ENCODE assay signal across 11 cellular contexts in the genomic region with DNA sequence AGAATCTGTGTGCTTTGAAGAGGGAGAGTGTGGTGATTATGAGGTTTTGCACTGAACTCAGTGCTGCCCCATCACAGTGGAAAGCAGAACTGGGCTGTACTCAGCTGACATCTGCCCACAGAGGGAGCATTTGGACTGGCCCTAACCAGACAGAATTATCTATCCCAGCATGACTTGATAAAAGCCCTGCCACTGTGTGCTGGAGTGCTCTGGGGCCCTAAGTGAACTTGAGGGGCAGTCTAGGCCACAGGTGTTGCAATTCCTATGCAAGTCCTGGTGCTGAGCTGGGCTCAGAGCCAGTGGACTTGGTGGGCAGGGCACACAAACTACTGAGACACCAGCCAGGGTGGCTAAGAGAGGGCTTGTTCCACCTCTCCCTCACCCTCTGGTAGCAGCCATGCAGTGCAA.
A peak's percentile ranks its signal among the peaks of the same experiment; 100 is the strongest.
DNase-seq lines count a peak whose midpoint lies in the region; ATAC-seq and TF ChIP-seq lines count a peak whose summit lies in the region.
"Had no signal": no experiment of that assay in that cellular context is flagged by ENCODE, and none has a peak within 500 bp of the region (broad histone marks: within the 10 kb centered on the region; RNA-seq: fewer than 3 reads in every experiment).

No MANE protein-coding gene starts in this region.

- H3K4me1 ChIP-seq in hepatocyte (ENCODE audit: insufficient read depth) (peaks cover 2% of the 10 kb centered on the region), thyroid gland (peaks cover 0 to 2% of the 10 kb centered on the region in 2 donors)

- H3K9me3 ChIP-seq in hepatocyte (ENCODE audit: low read depth) (no peaks in the 10 kb centered on the region), thyroid gland (no peaks in the 10 kb centered on the region)
- H3K9me3 ChIP-seq: SJCRH30 had no signal

- TF ChIP-seq CTCF in hepatocyte (IDR thresholded peaks at IDR 0.05; ENCODE audit: poor library complexity) (peak; percentile 21), thyroid gland (IDR thresholded peaks at IDR 0.05) (no peak)

- H3K4me2 ChIP-seq in hepatocyte, result no peak overlapping the region

- no peaks in the 10 kb centered on the region for H3K79me2 ChIP-seq in hepatocyte

- DNase-seq in Right ventricle myocardium superior (no peak), left cardiac atrium (no peak), UCSD-AML1 (lab: John Stamatoyannopoulos, UW; ENCODE audit: unreplicated experiment) (peak; percentile 29), hepatocyte (ENCODE audit: low spot score) (peak; percentile 51), thyroid gland (peak; percentile 37 to 52), GF-D8 (lab: John Stamatoyannopoulos, UW) (no peak)
- DNase-seq: activated CD4-positive, alpha-beta T cell treated with anti-CD3 and anti-CD28 coated beads, Interleukin-2, amount 10 ng/mL, durations not matched to agents 24 days and 14 days; activated gamma-delta T cell had no signal

- H3K36me3 ChIP-seq in hepatocyte (replicated peaks; ENCODE audit: insufficient read depth, low read depth) (no peaks in the 10 kb centered on the region), thyroid gland (no peaks in the 10 kb centered on the region)
- H3K36me3 ChIP-seq: SJCRH30 had no signal

- H3K4me3 ChIP-seq in hepatocyte (no peak overlapping the region), thyroid gland (replicated peaks in 1 of 3) (no peak overlapping the region)
- H3K4me3 ChIP-seq: SJCRH30 had no signal

- no peak overlapping the region for H3K27ac ChIP-seq in hepatocyte
- no peak overlapping the region for H3K27ac ChIP-seq in thyroid gland
- H3K27ac ChIP-seq: SJCRH30 had no signal

- no peaks in the 10 kb centered on the region for H4K20me1 ChIP-seq in hepatocyte (ENCODE audit: insufficient read depth, poor library complexity, severe bottlenecking)

- ATAC-seq in Right ventricle myocardium superior (ENCODE audit: poor library complexity), result peak; percentile 69
- no peak for ATAC-seq in left cardiac atrium
- ATAC-seq in GM21737 (IDR thresholded peaks at IDR 0.05; ENCODE audit: unreplicated experiment), result no peak
- ATAC-seq in GM18858 (IDR thresholded peaks at IDR 0.05; ENCODE audit: unreplicated experiment), result no peak

- H2AFZ ChIP-seq in hepatocyte, result no peak overlapping the region

- intact Hi-C loops in Right ventricle myocardium superior (cut with DNase I), result no loop called here
- intact Hi-C loops in left cardiac atrium (cut with DNase I), result no loop called here
- intact Hi-C loops in thyroid gland (cut with DNase I), result no loop called here

- H3K9me2 ChIP-seq in hepatocyte (replicated peaks; ENCODE audit: insufficient read depth), result no peaks in the 10 kb centered on the region

- no peaks in the 10 kb centered on the region for H3K27me3 ChIP-seq in hepatocyte
- H3K27me3 ChIP-seq in thyroid gland, result no peaks in the 10 kb centered on the region
- H3K27me3 ChIP-seq: SJCRH30 had no signal

- no peak for TF ChIP-seq POLR2A in thyroid gland (IDR thresholded peaks at IDR 0.05)

Comparison
In these comparisons a context has a peak if more than half of its experiments do, and no peak if none do; other contexts are left out.
1. DNase-seq: peak in UCSD-AML1 (single experiment), hepatocyte (single experiment) and thyroid gland (2 of 2); none in Right ventricle myocardium superior (single experiment), left cardiac atrium (single experiment) and GF-D8 (single experiment).